In the genomic region with DNA sequence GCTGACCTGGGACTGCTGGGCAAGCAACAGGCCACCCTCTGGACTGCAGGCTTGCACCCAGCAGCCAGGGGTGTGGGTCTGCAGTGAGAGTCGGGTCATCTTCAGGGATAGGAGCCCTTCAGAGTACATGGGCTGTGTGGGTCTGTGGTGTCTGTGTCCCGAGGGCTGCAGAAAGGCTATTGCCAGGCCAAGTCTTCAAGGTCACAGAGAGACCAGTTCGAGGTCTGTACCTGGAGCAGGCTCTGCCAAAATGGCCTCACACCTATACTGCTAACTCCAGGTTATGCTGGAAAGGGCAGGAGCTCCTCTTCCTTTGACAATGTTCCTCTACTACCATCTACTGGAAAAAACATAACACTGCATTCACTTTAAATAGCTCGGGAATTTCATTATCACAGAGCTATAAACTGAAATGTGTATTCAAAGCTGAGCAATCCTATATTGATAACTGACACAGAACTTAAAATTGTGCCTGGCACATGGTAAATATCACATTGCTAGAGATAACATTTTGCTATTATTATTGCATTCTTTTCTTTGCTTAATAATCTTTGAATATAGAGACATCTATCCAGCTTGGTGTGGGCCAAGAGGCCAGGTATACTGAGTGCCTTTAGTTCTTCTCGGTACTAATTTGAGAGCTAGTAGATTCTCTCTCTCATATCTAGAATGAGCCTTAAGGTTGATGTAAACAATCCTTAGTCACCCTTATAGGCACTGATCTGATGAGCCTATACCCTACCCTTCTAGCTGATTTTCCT, we compare ENCODE assay signal across 8 cellular contexts. TPM values are rescaled to one million over a fixed set of nuclear protein-coding genes. Genes with fewer than 3 reads are reported as not detected.
A peak's percentile ranks its signal among the peaks of the same experiment; 100 is the strongest.
DNase-seq lines count a peak whose midpoint lies in the region; ATAC-seq and TF ChIP-seq lines count a peak whose summit lies in the region.

No MANE protein-coding gene starts in this region.

- CTCF ChIA-PET in IMR-90 (lab: Yijun Ruan, JAX): interaction anchor here (0.5 to 1.3 kb wide), 27 partner anchors 8 to 1178 kb away, joined by 3 to 11 read pairs (median 4); no protein-coding TSS in a partner anchor
- CTCF ChIA-PET in PC-3 (lab: Charles Lee): interaction anchor here (0.5 to 1.5 kb wide), 27 partner anchors 8 to 807 kb away, joined by 3 to 13 read pairs (median 4); no protein-coding TSS in a partner anchor
- CTCF ChIA-PET in naive thymus-derived CD4-positive, alpha-beta T cell (lab: Charles Lee): interaction anchor here (0.8 to 1.2 kb wide), 5 partner anchors 9 to 414 kb away, joined by 3 to 16 read pairs (median 4); no protein-coding TSS in a partner anchor

- no peaks in the 10 kb centered on the region for H3K27me3 ChIP-seq in IMR-90 (ENCODE audit: control insufficient read depth, insufficient read depth, low read length)
- no peaks in the 10 kb centered on the region for H3K27me3 ChIP-seq in PC-3 (ENCODE audit: low read length)
- H3K27me3 ChIP-seq in naive thymus-derived CD4-positive, alpha-beta T cell (ENCODE audit: control insufficient read depth in 2 of 2, insufficient read depth in 2 of 2, low read length in 2 of 2): no peaks in the 10 kb centered on the region
- H3K27me3 ChIP-seq in MG63: no peaks in the 10 kb centered on the region

- H3K79me2 ChIP-seq in PC-3 (ENCODE audit: low read length): no peaks in the 10 kb centered on the region

- no peak overlapping the region for H3K18ac ChIP-seq in IMR-90 (ENCODE audit: low read depth, low read length)

- peak overlapping the region; percentile 34 for H2AFZ ChIP-seq in IMR-90 (replicated peaks; ENCODE audit: low read length, poor library complexity)
- H2AFZ ChIP-seq in PC-3 (ENCODE audit: low read length): peak overlapping the region; percentile 40; the same call in 1 of the 2 replicates

- no peaks in the 10 kb centered on the region for H3K36me3 Mint-ChIP-seq in endothelial cell (ENCODE audit: low read depth, unreplicated experiment)
- peaks cover 0 to 1% (median 0%) of the 10 kb centered on the region in 5 donors for H3K36me3 Mint-ChIP-seq in naive thymus-derived CD4-positive, alpha-beta T cell

- H3K9ac ChIP-seq in IMR-90 (ENCODE audit: low read depth, low read length): no peak overlapping the region
- no peak overlapping the region for H3K9ac ChIP-seq in PC-3 (ENCODE audit: low read length)

- no peak overlapping the region for H2BK120ac ChIP-seq in IMR-90 (ENCODE audit: low read depth, low read length)

- POLR2A ChIA-PET in IMR-90 (lab: Charles Lee; ENCODE audit: unreplicated experiment) (no interaction called here), PC-3 (lab: Charles Lee; ENCODE audit: unreplicated experiment) (interaction anchor here (0.6 kb wide), 2 partner anchors 410 to 420 kb away, joined by 3 to 16 read pairs; no protein-coding TSS in a partner anchor)
- POLR2A ChIA-PET in naive thymus-derived CD4-positive, alpha-beta T cell (lab: Charles Lee): no interaction called here

- H4K20me1 ChIP-seq in IMR-90 (ENCODE audit: insufficient read depth, low read length): no peaks in the 10 kb centered on the region
- no peaks in the 10 kb centered on the region for H4K20me1 ChIP-seq in PC-3 (ENCODE audit: low read length)

- no peak overlapping the region for H2AK5ac ChIP-seq in IMR-90 (ENCODE audit: low read depth, low read length)

- H3K9me3 Mint-ChIP-seq in endothelial cell (ENCODE audit: unreplicated experiment): no peaks in the 10 kb centered on the region
- peaks cover 0 to 2% (median 0%) of the 10 kb centered on the region in 11 donors for H3K9me3 Mint-ChIP-seq in naive thymus-derived CD4-positive, alpha-beta T cell

- no peak overlapping the region for H2BK20ac ChIP-seq in IMR-90 (ENCODE audit: low read depth, low read length)

- H4K5ac ChIP-seq in IMR-90 (ENCODE audit: low read depth, low read length): no peak overlapping the region

- ATAC-seq in GM18867 (IDR thresholded peaks at IDR 0.05; ENCODE audit: unreplicated experiment): peak; percentile 63
- peak; percentile 97 for ATAC-seq in IMR-90 (ENCODE audit: low read depth)
- peak; percentile 95 for ATAC-seq in PC-3
- peak; percentile 52 for ATAC-seq in naive thymus-derived CD4-positive, alpha-beta T cell

- no peak overlapping the region for H3K4me3 Mint-ChIP-seq in endothelial cell (ENCODE audit: unreplicated experiment)
- H3K4me3 Mint-ChIP-seq in naive thymus-derived CD4-positive, alpha-beta T cell: no peak overlapping the region

- BruUV-seq in IMR-90 (replicated peaks; lab: Mats Ljungman, UMichigan): no TSS peak
- BruUV-seq in PC-3 (replicated peaks; lab: Mats Ljungman, UMichigan): no TSS peak

- H4K8ac ChIP-seq in IMR-90 (ENCODE audit: low read depth in 2 of 2, low read length in 2 of 2): no peak overlapping the region

- H3K23ac ChIP-seq in IMR-90 (ENCODE audit: low read depth, low read length): no peak overlapping the region

- H3K9me3 ChIP-seq in IMR-90 (ENCODE audit: control insufficient read depth, insufficient read depth, low read length) (no peaks in the 10 kb centered on the region), PC-3 (ENCODE audit: low read length) (no peaks in the 10 kb centered on the region), MG63 (no peaks in the 10 kb centered on the region)
- H3K9me3 ChIP-seq in naive thymus-derived CD4-positive, alpha-beta T cell (ENCODE audit: control insufficient read depth in 2 of 3, low read length in 3 of 3): no peaks in the 10 kb centered on the region

- DNase-seq in CD1c-positive myeloid dendritic cell (ENCODE audit: extremely low spot score) (peak; percentile 47), IMR-90 (peak; percentile 39), PC-3 (peak; percentile 80), endothelial cell (ENCODE audit: low spot score) (peak; percentile 7), MG63 (no peak), ureter (ENCODE audit: low spot score) (no peak)
- peak in 2 of 9 donors; percentile 13 to 25 for DNase-seq in naive thymus-derived CD4-positive, alpha-beta T cell

- peak; percentile 79 for TF ChIP-seq RAD21 in IMR-90 (IDR thresholded peaks at IDR 0.05; ENCODE audit: low read length)

- no peak overlapping the region for H4K91ac ChIP-seq in IMR-90 (ENCODE audit: insufficient read depth, low read depth, low read length)

- H3K4me3 ChIP-seq in IMR-90 (ENCODE audit: insufficient read depth, low read depth, low read length): no peak overlapping the region
- H3K4me3 ChIP-seq in PC-3 (ENCODE audit: low read length): no peak overlapping the region
- no peak overlapping the region for H3K4me3 ChIP-seq in naive thymus-derived CD4-positive, alpha-beta T cell (ENCODE audit: low read length)
- H3K4me3 ChIP-seq in MG63: no peak overlapping the region

- H2BK15ac ChIP-seq in IMR-90 (ENCODE audit: low read depth, low read length): no peak overlapping the region

- TF ChIP-seq POLR2A in IMR-90 (IDR thresholded peaks at IDR 0.05; ENCODE audit: low read depth, low read length): no peak

- no peak overlapping the region for H2BK5ac ChIP-seq in IMR-90 (ENCODE audit: low read depth, low read length, poor library complexity, severe bottlenecking)

- no peaks in the 10 kb centered on the region for H3K9me1 ChIP-seq in IMR-90 (ENCODE audit: insufficient read depth, low read length)

- no peaks in the 10 kb centered on the region for H3K9me2 ChIP-seq in PC-3 (replicated peaks; ENCODE audit: low read length)

- no peak overlapping the region for H3K4ac ChIP-seq in IMR-90 (ENCODE audit: low read depth, low read length)

- no peaks in the 10 kb centered on the region for H3K27me3 Mint-ChIP-seq in endothelial cell (ENCODE audit: unreplicated experiment)
- peaks cover 4 to 23% (median 17%) of the 10 kb centered on the region in 5 donors for H3K27me3 Mint-ChIP-seq in naive thymus-derived CD4-positive, alpha-beta T cell

- no peak overlapping the region for H3K56ac ChIP-seq in IMR-90 (ENCODE audit: extremely low read depth, insufficient read depth, low read length)

- no peak overlapping the region for H3K4me2 ChIP-seq in IMR-90 (ENCODE audit: low read depth, low read length)
- H3K4me2 ChIP-seq in PC-3 (ENCODE audit: low read length): no peak overlapping the region

- no peaks in the 10 kb centered on the region for H3K4me1 ChIP-seq in IMR-90 (ENCODE audit: control insufficient read depth, insufficient read depth, low read length)
- H3K4me1 ChIP-seq in PC-3 (ENCODE audit: insufficient read depth, low read length): no peaks in the 10 kb centered on the region
- H3K4me1 ChIP-seq in naive thymus-derived CD4-positive, alpha-beta T cell (ENCODE audit: control insufficient read depth in 2 of 2, insufficient read depth in 2 of 2, low read length in 2 of 2): no peaks in the 10 kb centered on the region

- no peaks in the 10 kb centered on the region for H3K36me3 ChIP-seq in IMR-90 (ENCODE audit: control insufficient read depth, insufficient read depth, low read length)
- no peaks in the 10 kb centered on the region for H3K36me3 ChIP-seq in PC-3 (ENCODE audit: low read depth, low read length)
- no peaks in the 10 kb centered on the region for H3K36me3 ChIP-seq in naive thymus-derived CD4-positive, alpha-beta T cell (ENCODE audit: control insufficient read depth in 2 of 3, insufficient read depth in 3 of 3, low read length in 3 of 3)
- H3K36me3 ChIP-seq in MG63: no peaks in the 10 kb centered on the region

- H3K27ac Mint-ChIP-seq in endothelial cell (ENCODE audit: unreplicated experiment): no peak overlapping the region
- H3K27ac Mint-ChIP-seq in naive thymus-derived CD4-positive, alpha-beta T cell: no peak overlapping the region

- WGBS in IMR-90 (ENCODE audit: extremely low coverage in 2 of 2, insufficient read length in 1 of 2), 2 experiments: 80% methylated on average over 1 of the region's 5 CpGs; no CpG with 5 or more reads in 1 of the 2 experiments

- TF ChIP-seq CTCF in IMR-90 (conservative IDR thresholded peaks at IDR 0.05; ENCODE audit: low read depth, low read length) (peak; percentile 79), PC-3 (conservative IDR thresholded peaks at IDR 0.05; ENCODE audit: low read depth, low read length) (peak; percentile 92), endothelial cell (IDR thresholded peaks at IDR 0.05; ENCODE audit: unreplicated experiment) (peak; percentile 60)

- H3K4me1 Mint-ChIP-seq in endothelial cell (ENCODE audit: unreplicated experiment): no peaks in the 10 kb centered on the region
- H3K4me1 Mint-ChIP-seq in naive thymus-derived CD4-positive, alpha-beta T cell: peaks cover 0 to 2% (median 0%) of the 10 kb centered on the region in 7 donors

- no peak overlapping the region for H2AK9ac ChIP-seq in IMR-90 (replicated peaks; ENCODE audit: low read depth, low read length, poor library complexity)

- dilution Hi-C loops in IMR-90 (cut with HindIII; ENCODE audit: low sequenced_read_pairs, unreplicated experiment): no loop called here

- H3K27ac ChIP-seq in IMR-90 (ENCODE audit: insufficient read depth, low read length): no peak overlapping the region
- H3K27ac ChIP-seq in PC-3 (ENCODE audit: low read length): no peak overlapping the region
- H3K27ac ChIP-seq in naive thymus-derived CD4-positive, alpha-beta T cell (ENCODE audit: low read depth, low read length): no peak overlapping the region

- in situ Hi-C loops in IMR-90 (cut with MboI; ENCODE audit: low sequenced_read_pairs): no loop called here

- intact Hi-C loops in IMR-90 (cut with micrococcal nuclease) (loop anchor here (1.0 to 10.0 kb wide), 7 partner anchors 70 to 1052 kb away; a partner anchor contains a TSS), PC-3 (cut with micrococcal nuclease) (loop anchor here (1.0 to 10.0 kb wide), 5 partner anchors 69 to 498 kb away; no protein-coding TSS in a partner anchor)
- intact Hi-C loops in naive thymus-derived CD4-positive, alpha-beta T cell (cut with micrococcal nuclease): loop anchor here (1.0 to 2.0 kb wide), 2 partner anchors 278 kb away; no protein-coding TSS in a partner anchor

- H3F3A ChIP-seq in PC-3 (ENCODE audit: low read length, unreplicated experiment): no peaks in the 10 kb centered on the region

- no peaks in the 10 kb centered on the region for H3K79me1 ChIP-seq in IMR-90 (ENCODE audit: low read depth in 1 of 2, low read length in 2 of 2)

- H3K14ac ChIP-seq in IMR-90 (replicated peaks; ENCODE audit: low read depth, low read length): no peak overlapping the region

RNA-seq across cellular contexts. Expression of a gene that starts 6.9 kb away (rescaled TPM):
- total RNA-seq in IMR-90 (2012; rRNA removed) (2.7 and 9.2 TPM in 2 replicates), PC-3 (2014; rRNA removed) (36.6 and 42.8 TPM in 2 replicates), endothelial cell (ENCODE audit: unreplicated experiment) (21.6 TPM), ureter (27.5 TPM)
- polyA plus RNA-seq in IMR-90 (2012; rRNA removed): 2.8 and 3.6 TPM in 2 replicates
- 0.28 and 0.40 TPM in 2 replicates for polyA plus RNA-seq in IMR-90 (2012; cell fraction: cytosol; rRNA removed)
- 0.51 and 4.7 TPM in 2 replicates for polyA plus RNA-seq in IMR-90 (2012; cell fraction: nucleus; rRNA removed; ENCODE audit: low replicate concordance)
- under 1 TPM in 3 of 5 experiments, not detected in 2; 0.16 to 0.34 (median 0.24) TPM for total RNA-seq in naive thymus-derived CD4-positive, alpha-beta T cell
- polyA plus RNA-seq in naive thymus-derived CD4-positive, alpha-beta T cell: under 1 TPM in 1 of 2 donors, not detected in 1; 0.06 TPM
- total RNA-seq in MG63 (2014; rRNA removed; shearing (Covaris generic); ENCODE audit: low replicate concordance): 40.5 and 41.6 TPM in 2 replicates

Comparison
In these comparisons a context has a peak if more than half of its experiments do, and no peak if none do; other contexts are left out.
1. DNase-seq: peak in CD1c-positive myeloid dendritic cell (single experiment), IMR-90 (single experiment), PC-3 (single experiment) and endothelial cell (single experiment); none in MG63 (single experiment) and ureter (single experiment).
2. Peak in every context shown above with its lines, with median percentiles within 50 percentile points of each other: ATAC-seq and CTCF ChIP-seq.